26 cellular contexts compared by ENCODE assay signal in the genomic region with DNA sequence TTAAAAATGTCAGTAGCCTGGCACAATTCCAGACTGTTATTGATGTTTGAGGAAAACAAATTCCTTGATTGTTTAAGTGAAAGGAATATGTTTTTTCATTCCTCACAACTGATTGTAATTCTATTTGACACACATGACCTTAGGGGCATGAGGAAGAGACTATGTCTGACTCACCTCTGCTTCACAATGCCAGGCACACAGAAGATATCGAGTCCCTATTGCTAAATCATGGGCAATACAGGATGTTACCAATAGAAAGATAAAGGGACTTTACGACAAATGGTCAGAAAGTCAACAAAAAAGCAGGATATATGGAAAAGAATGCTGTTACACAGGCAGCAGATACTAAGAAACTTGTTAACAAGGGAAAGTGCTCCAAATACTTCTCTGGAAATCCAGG.
"Had no signal": no experiment of that assay in that cellular context is flagged by ENCODE, and none has a peak within 500 bp of the region (broad histone marks: within the 10 kb centered on the region; RNA-seq: fewer than 3 reads in every experiment).

No MANE protein-coding gene starts in this region.

- H3K27me3 ChIP-seq: neural progenitor cell, neutrophil, right atrium auricular region, stomach, testis, thyroid gland, transverse colon, upper lobe of right lung had no signal

- DNase-seq: islet precursor cell; left ventricle myocardium inferior; mesendoderm; naive B cell; natural killer cell; nephron progenitor cell; occipital lobe; stimulated activated CD4-positive, alpha-beta T cell treated with anti-CD3 and anti-CD28 coated beads, Interleukin-12 subunit alpha, Interleukin-12 subunit beta, amount 100 ng/mL, for 4 hours; stimulated activated CD4-positive, alpha-beta T cell treated with anti-CD3 and anti-CD28 coated beads, Interleukin-15, amount 100 ng/mL, for 24 hours; stimulated activated CD4-positive, alpha-beta T cell treated with anti-CD3 and anti-CD28 coated beads, Interleukin-2, amount 100 ng/mL, for 24 hours; stimulated activated CD4-positive, alpha-beta T cell treated with anti-CD3 and anti-CD28 coated beads, Interleukin-4, amount 100 ng/mL, for 1 hour; stimulated activated naive B cell treated with anti-CD40 and anti-IgM and Interleukin-4, amounts not matched to agents 10 μg/mL and 1 μg/mL and 100 μg/mL, for 72 hours; stimulated activated naive CD8-positive, alpha-beta T cell treated with anti-CD3 and anti-CD28 coated beads, Interleukin-15, Interleukin-2, amounts not matched to agents 100 U/mL and 50 U/mL, for 24 hours; stomach; testis; thyroid gland; transverse colon; upper lobe of right lung had no signal

- H3K36me3 ChIP-seq: left ventricle myocardium inferior, neural progenitor cell, neutrophil, right atrium auricular region, stomach, thyroid gland, transverse colon, upper lobe of right lung had no signal

- H3K79me2 ChIP-seq: parathyroid adenoma had no signal

- H3K4me3 ChIP-seq: left ventricle myocardium inferior, lung, neural progenitor cell, right atrium auricular region, skin epidermis, stomach, testis, thyroid gland, transverse colon, upper lobe of right lung had no signal

- ATAC-seq: natural killer cell; sciatic nerve; stimulated activated naive B cell treated with anti-CD40 and anti-IgM and Interleukin-4, amounts not matched to agents 10 μg/mL and 1 μg/mL and 100 μg/mL, for 72 hours; stimulated activated naive CD8-positive, alpha-beta T cell treated with anti-CD3 and anti-CD28 coated beads, Interleukin-15, Interleukin-2, amounts not matched to agents 100 U/mL and 50 U/mL, for 24 hours; upper lobe of right lung had no signal

- H2AFZ ChIP-seq: neural progenitor cell, parathyroid adenoma had no signal

- H3K4me1 ChIP-seq: left ventricle myocardium inferior, neural progenitor cell, parathyroid adenoma, right atrium auricular region, stomach, testis, thyroid gland, transverse colon, upper lobe of right lung had no signal

- H3K27ac ChIP-seq: left ventricle myocardium inferior, neural progenitor cell, neutrophil, parathyroid adenoma, right atrium auricular region, skin epidermis, stomach, testis, thyroid gland, transverse colon, upper lobe of right lung had no signal

- H3K9ac ChIP-seq: neural progenitor cell, parathyroid adenoma had no signal

- H3K4me2 ChIP-seq: neural progenitor cell had no signal

- H3K9me3 ChIP-seq: neutrophil, right atrium auricular region, testis, thyroid gland, transverse colon, upper lobe of right lung had no signal

- FAIRE-seq: urothelium cell line had no signal
